ENCODE assay signal across 1 cellular context in genomic region chr6:36728289-36729168, GRCh38.
TF ChIP-seq lines count a peak whose summit lies in the region.

No MANE protein-coding gene starts in this region.

TF ChIP-seq in H1, 55 proteins besides CTCF, POLR2A, EP300 and RAD21:
- TF ChIP-seq HDAC6 (IDR thresholded peaks at IDR 0.05; ENCODE audit: low read depth, low read length), result no peak
- TF ChIP-seq ATF3 (IDR thresholded peaks at IDR 0.05; ENCODE audit: insufficient read depth, low read depth, low read length), result no peak
- no peak for TF ChIP-seq TAF1 (IDR thresholded peaks at IDR 0.05; ENCODE audit: low read depth, low read length)
- TF ChIP-seq SP1 (IDR thresholded peaks at IDR 0.05; ENCODE audit: low read depth, low read length), result no peak
- no peak for TF ChIP-seq NANOG (IDR thresholded peaks at IDR 0.05; ENCODE audit: insufficient read depth, low read depth, low read length, poor library complexity, severe bottlenecking)
- TF ChIP-seq MAX (IDR thresholded peaks at IDR 0.05), result no peak
